Comparison of ENCODE assay signal across 15 cellular contexts in genomic region chr1:64584479-64584878, GRCh38.
DNase-seq lines count a peak whose midpoint lies in the region; ATAC-seq, FAIRE-seq and TF ChIP-seq lines count a peak whose summit lies in the region.
"Had no signal": no experiment of that assay in that cellular context is flagged by ENCODE, and none has a peak within 500 bp of the region (broad histone marks: within the 10 kb centered on the region; RNA-seq: fewer than 3 reads in every experiment).

No MANE protein-coding gene starts in this region.

- intact Hi-C loops in kidney (cut with DNase I): no loop called here

- no peaks in the 10 kb centered on the region for H3K4me1 ChIP-seq in kidney (ENCODE audit: control insufficient read depth in 1 of 2, insufficient read depth in 1 of 2, low read depth in 1 of 2, low read length in 2 of 2)
- H3K4me1 ChIP-seq: SJCRH30 had no signal

- FAIRE-seq in kidney (lab: Jason Lieb, UNC): no peak
- FAIRE-seq: HTR-8/SVneo, urothelium cell line had no signal

- H3K27me3 ChIP-seq in H7 (ENCODE audit: control insufficient read depth, insufficient read depth, low read length): no peaks in the 10 kb centered on the region
- H3K27me3 ChIP-seq: SJCRH30 had no signal

- peak; percentile 26 for TF ChIP-seq CTCF in AG04449 (IDR thresholded peaks at IDR 0.05; ENCODE audit: insufficient read depth, low read length, missing control alignments)
- TF ChIP-seq CTCF in VCaP (conservative IDR thresholded peaks at IDR 0.05): peak; percentile 24; the same call in 1 of the 2 replicates
- peak; percentile 27 for TF ChIP-seq CTCF in fibroblast of villous mesenchyme (IDR thresholded peaks at IDR 0.05; ENCODE audit: insufficient read depth, low read depth, low read length)
- no peak for TF ChIP-seq CTCF in kidney (IDR thresholded peaks at IDR 0.05; ENCODE audit: borderline replicate concordance, extremely low read depth, insufficient read depth)

- H3K9ac ChIP-seq in kidney (ENCODE audit: low read length in 2 of 2): no peak overlapping the region

- ATAC-seq in HG02588 (IDR thresholded peaks at IDR 0.05; ENCODE audit: unreplicated experiment): no peak

- CTCF ChIA-PET in AG04449 (lab: Yijun Ruan, JAX): interaction anchor here (2.0 kb wide), 1 partner anchor 10 kb away, joined by 11 read pairs; no protein-coding TSS in a partner anchor

- H3K36me3 ChIP-seq in H7 (replicated peaks; ENCODE audit: control insufficient read depth, insufficient read depth, low read length) (no peaks in the 10 kb centered on the region), kidney (ENCODE audit: control insufficient read depth in 1 of 2, insufficient read depth in 2 of 2, low read length in 2 of 2) (no peaks in the 10 kb centered on the region)
- H3K36me3 ChIP-seq: HAP-1, SJCRH30 had no signal

- no peak overlapping the region for H3K4me3 ChIP-seq in AG04449 (ENCODE audit: low read depth, low read length)
- H3K4me3 ChIP-seq in H7 (ENCODE audit: insufficient read depth, low read depth, low read length): no peak overlapping the region
- H3K4me3 ChIP-seq in fibroblast of villous mesenchyme (ENCODE audit: low read depth, low read length): no peak overlapping the region
- H3K4me3 ChIP-seq in kidney (ENCODE audit: low read length in 2 of 2): no peak overlapping the region
- H3K4me3 ChIP-seq: HAP-1, SJCRH30 had no signal

- DNase-seq in AG04449 (ENCODE audit: low read depth, low spot score) (no peak), H7 (peak; percentile 19), fibroblast of villous mesenchyme (ENCODE audit: low read depth) (no peak), HuH-7.5 (ENCODE audit: low spot score) (no peak), SKM-1 (lab: John Stamatoyannopoulos, UW; ENCODE audit: unreplicated experiment) (no peak), kidney (no peak)
- DNase-seq: activated naive CD8-positive, alpha-beta T cell treated with anti-CD3 and anti-CD28 coated beads for 36 hours; immature natural killer cell; NCI-H510A; SJCRH30 had no signal

- POLR2A ChIA-PET in AG04449 (lab: Yijun Ruan, JAX): no interaction called here

- no peak overlapping the region for H3K27ac ChIP-seq in VCaP
- no peak overlapping the region for H3K27ac ChIP-seq in kidney (ENCODE audit: low read depth in 2 of 2, low read length in 2 of 2)
- H3K27ac ChIP-seq: SJCRH30 had no signal

- H3K9me3 ChIP-seq in kidney (ENCODE audit: control insufficient read depth in 1 of 2, low read length in 2 of 2): no peaks in the 10 kb centered on the region
- H3K9me3 ChIP-seq: HAP-1, SJCRH30 had no signal
